ENCODE assay signal across 8 cellular contexts in the genomic region with DNA sequence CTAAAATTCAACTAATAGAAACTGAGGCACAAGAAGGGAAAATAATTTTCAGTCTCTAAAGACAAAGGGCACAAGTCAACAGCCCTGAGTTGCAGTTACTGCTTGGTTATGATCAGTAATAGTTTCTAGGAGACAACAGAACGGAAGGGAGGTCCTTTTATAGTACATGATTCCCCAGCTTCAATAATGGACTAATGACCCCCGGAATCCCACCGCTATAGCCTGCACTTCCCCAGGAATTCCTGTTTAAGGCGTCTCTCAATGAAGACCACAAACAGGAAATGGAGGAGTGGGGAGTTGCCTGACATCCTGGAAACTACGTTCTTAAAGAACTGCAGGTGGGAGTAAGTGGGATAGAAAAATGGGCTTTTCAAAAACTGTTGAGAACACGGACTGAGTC.
DNase-seq lines count a peak whose midpoint lies in the region; ATAC-seq, FAIRE-seq and TF ChIP-seq lines count a peak whose summit lies in the region.

No MANE protein-coding gene starts in this region.

- peak overlapping the region; percentile 85 for H3K27ac Mint-ChIP-seq in CD8-positive, alpha-beta T cell
- H3K27ac Mint-ChIP-seq in naive thymus-derived CD8-positive, alpha-beta T cell, result peak overlapping the region in 9 of 10 donors; percentile 15 to 88 (median 77)

- H3K27me3 Mint-ChIP-seq in CD8-positive, alpha-beta T cell (ENCODE audit: low read depth), result no peaks in the 10 kb centered on the region
- no peaks in the 10 kb centered on the region for H3K27me3 Mint-ChIP-seq in naive thymus-derived CD8-positive, alpha-beta T cell

- H3K36me3 Mint-ChIP-seq in CD8-positive, alpha-beta T cell, result peaks cover 81% of the 10 kb centered on the region
- peaks cover 4 to 91% (median 19%) of the 10 kb centered on the region in 3 donors for H3K36me3 Mint-ChIP-seq in naive thymus-derived CD8-positive, alpha-beta T cell

- H3K4me1 Mint-ChIP-seq in CD8-positive, alpha-beta T cell (ENCODE audit: low read depth), result peaks cover 31% of the 10 kb centered on the region
- H3K4me1 Mint-ChIP-seq in naive thymus-derived CD8-positive, alpha-beta T cell, result peaks cover 13 to 33% (median 16%) of the 10 kb centered on the region in 4 donors

- peak overlapping the region; percentile 6 for H3K9ac ChIP-seq in HUES48 (ENCODE audit: low read depth, low read length)

- POLR2A ChIA-PET in CD8-positive, alpha-beta T cell (lab: Charles Lee), result interaction anchor here (0.7 to 0.9 kb wide), 2 partner anchors 43 to 238 kb away, joined by 3 read pairs; no protein-coding TSS in a partner anchor
- POLR2A ChIA-PET in naive thymus-derived CD8-positive, alpha-beta T cell (lab: Charles Lee), result no interaction called here

- H3K27ac ChIP-seq in CD8-positive, alpha-beta T cell (ENCODE audit: low read depth, low read length), result no peak overlapping the region
- H3K27ac ChIP-seq in HUES48 (ENCODE audit: low read depth, low read length), result peak overlapping the region; percentile 89
- peak overlapping the region; percentile 73 for H3K27ac ChIP-seq in caudate nucleus (ENCODE audit: low read depth, low read length)

- no peak overlapping the region for H3K4me3 Mint-ChIP-seq in CD8-positive, alpha-beta T cell
- H3K4me3 Mint-ChIP-seq in naive thymus-derived CD8-positive, alpha-beta T cell, result no peak overlapping the region

- TF ChIP-seq POLR2A in GM12891 (IDR thresholded peaks at IDR 0.05; ENCODE audit: low read depth, low read length), result no peak

- no peak for DNase-seq in CD8-positive, alpha-beta T cell
- DNase-seq in caudate nucleus (lab: John Stamatoyannopoulos, UW) (peak in 1 of 61 donors; percentile 44), mucosa of descending colon (no peak), GM12891 (ENCODE audit: insufficient read length, low spot score) (no peak), occipital lobe (lab: John Stamatoyannopoulos, UW) (no peak)
- DNase-seq in naive thymus-derived CD8-positive, alpha-beta T cell, result no peak
- DNase-seq in activated effector memory CD4-positive, alpha-beta T cell treated with Interleukin-2 at 50 U/mL for 16 hours, result no peak

- no peaks in the 10 kb centered on the region for H3K27me3 ChIP-seq in CD8-positive, alpha-beta T cell (ENCODE audit: insufficient read depth, low read length)
- no peaks in the 10 kb centered on the region for H3K27me3 ChIP-seq in HUES48 (ENCODE audit: control insufficient read depth, insufficient read depth, low read length)

- intact Hi-C loops in CD8-positive, alpha-beta T cell (cut with DNase I, micrococcal nuclease), result loop anchor here (5.0 kb wide), 3 partner anchors 36 to 471 kb away; a partner anchor contains a TSS
- intact Hi-C loops in mucosa of descending colon (cut with DNase I, micrococcal nuclease), result no loop called here

- H3K4me3 ChIP-seq in CD8-positive, alpha-beta T cell (ENCODE audit: low read depth, low read length), result no peak overlapping the region
- H3K4me3 ChIP-seq in HUES48 (ENCODE audit: low read depth, low read length), result no peak overlapping the region
- no peak overlapping the region for H3K4me3 ChIP-seq in mucosa of descending colon

- peaks cover 18% of the 10 kb centered on the region for H3K36me3 ChIP-seq in CD8-positive, alpha-beta T cell (ENCODE audit: insufficient read depth, low read length)
- H3K36me3 ChIP-seq in HUES48 (ENCODE audit: control insufficient read depth, insufficient read depth, low read length) (peaks cover 23% of the 10 kb centered on the region; the same call in 1 of the 2 replicates), mucosa of descending colon (ENCODE audit: low read depth) (peaks cover 6% of the 10 kb centered on the region)

- H3K9me3 ChIP-seq in CD8-positive, alpha-beta T cell (ENCODE audit: low read length), result no peaks in the 10 kb centered on the region
- H3K9me3 ChIP-seq in HUES48 (ENCODE audit: control insufficient read depth, insufficient read depth, low read length) (no peaks in the 10 kb centered on the region), mucosa of descending colon (no peaks in the 10 kb centered on the region)

- H3K4me1 ChIP-seq in CD8-positive, alpha-beta T cell (ENCODE audit: insufficient read depth, low read length), result no peaks in the 10 kb centered on the region
- H3K4me1 ChIP-seq in HUES48 (ENCODE audit: control insufficient read depth, insufficient read depth, low read length), result peaks cover 31% of the 10 kb centered on the region
- no peaks in the 10 kb centered on the region for H3K4me1 ChIP-seq in mucosa of descending colon (ENCODE audit: low read depth)

- peak; percentile 26 for ATAC-seq in CD8-positive, alpha-beta T cell
- no peak for ATAC-seq in naive thymus-derived CD8-positive, alpha-beta T cell
- ATAC-seq in mucosa of descending colon, result no peak

- TF ChIP-seq CTCF in CD8-positive, alpha-beta T cell (IDR thresholded peaks at IDR 0.05), result no peak
- TF ChIP-seq CTCF in mucosa of descending colon (IDR thresholded peaks at IDR 0.05), result no peak

- no peaks in the 10 kb centered on the region for H3K9me3 Mint-ChIP-seq in CD8-positive, alpha-beta T cell
- H3K9me3 Mint-ChIP-seq in naive thymus-derived CD8-positive, alpha-beta T cell, result no peaks in the 10 kb centered on the region

- CTCF ChIA-PET in CD8-positive, alpha-beta T cell (lab: Charles Lee), result interaction anchor here (0.8 to 3.4 kb wide), 36 partner anchors 9 to 359 kb away, joined by 3 to 19 read pairs (median 4); a partner anchor contains a TSS

- FAIRE-seq in GM12891 (lab: Jason Lieb, UNC), result no peak

TF ChIP-seq in GM12891, 5 proteins besides CTCF, POLR2A, EP300 and RAD21:
- TF ChIP-seq POLR2AphosphoS5 (IDR thresholded peaks at IDR 0.05; ENCODE audit: low read depth, low read length) (no peak), PAX5 (IDR thresholded peaks at IDR 0.05; ENCODE audit: insufficient read depth, low read length, severe bottlenecking) (no peak), TAF1 (IDR thresholded peaks at IDR 0.05; ENCODE audit: low read depth, low read length) (no peak), POU2F2 (IDR thresholded peaks at IDR 0.05; ENCODE audit: low read depth, low read length) (no peak), SPI1 (IDR thresholded peaks at IDR 0.05; ENCODE audit: low read depth, low read length) (no peak)

Comparison
In these comparisons a context has a peak if more than half of its experiments do, and no peak if none do; other contexts are left out.
1. intact Hi-C loops: an anchor here in CD8-positive, alpha-beta T cell (5.0 kb wide); none called in mucosa of descending colon.